8 cellular contexts compared by ENCODE assay signal in the genomic region with DNA sequence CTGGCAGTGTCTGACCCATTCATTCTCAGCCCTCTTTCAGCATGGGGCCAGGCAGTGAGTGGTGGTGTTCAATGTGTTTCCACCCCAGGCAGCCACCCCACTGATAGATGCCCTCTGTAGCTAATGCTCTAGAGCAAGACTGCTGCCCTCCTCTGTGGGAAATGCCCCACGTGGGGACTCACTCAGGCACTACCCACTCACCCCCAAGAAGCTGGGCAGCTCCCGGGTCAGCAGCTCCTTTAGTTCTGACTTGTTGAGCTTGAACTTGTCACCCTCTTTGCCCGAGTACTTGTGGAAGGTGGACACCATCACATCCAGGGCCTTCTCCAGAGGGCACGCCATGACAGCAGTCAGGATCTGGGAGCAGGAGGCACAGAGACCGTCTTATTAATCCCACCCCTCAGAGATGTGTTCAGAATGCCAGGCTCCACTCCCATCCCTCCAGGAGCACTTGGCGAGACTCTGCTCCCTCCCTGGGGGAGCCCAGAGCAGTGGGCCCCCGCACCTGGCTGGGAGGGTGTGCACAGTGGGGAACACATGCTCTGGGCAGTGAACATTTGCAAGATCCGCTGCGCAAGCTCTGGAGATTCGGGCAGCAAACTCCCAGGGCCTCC. TPM values are rescaled to one million over a fixed set of nuclear protein-coding genes. Genes with fewer than 3 reads are reported as not detected.
A peak's percentile ranks its signal among the peaks of the same experiment; 100 is the strongest.
DNase-seq lines count a peak whose midpoint lies in the region; ATAC-seq and TF ChIP-seq lines count a peak whose summit lies in the region.

No MANE protein-coding gene starts in this region.

- ATAC-seq in activated T-helper 17 cell treated with anti-CD3 and anti-CD28 coated beads, Interleukin-2, amount 50 U/mL, for 72 hours (replicated peaks), result no peak
- no peak for ATAC-seq in GM19452 (IDR thresholded peaks at IDR 0.05; ENCODE audit: unreplicated experiment)

- peak overlapping the region; percentile 38 to 51 (median 40) for H3K4me3 ChIP-seq in stomach

- DNase-seq in T-helper 1 cell (no peak), stomach (no peak), DMS53 (lab: John Stamatoyannopoulos, UW) (no peak)
- DNase-seq in central memory CD4-positive, alpha-beta T cell, result no peak

- H3K27ac Mint-ChIP-seq in T-helper 1 cell treated with Interleukin-12 subunit alpha and Interleukin-12 subunit beta and Interleukin-4 antibody, amounts not matched to agents 30 μg/mL and 1 μg/mL, for 36 hours, result peak overlapping the region; percentile 96
- peak overlapping the region; percentile 98 for H3K27ac Mint-ChIP-seq in activated T-helper 17 cell treated with anti-CD3 and anti-CD28 coated beads, Interleukin-2, amount 50 U/mL, for 72 hours

- no peaks in the 10 kb centered on the region for H3K36me3 ChIP-seq in stomach

- peaks cover 62 to 98% (median 81%) of the 10 kb centered on the region in 4 donors for H3K4me1 ChIP-seq in stomach

- H3K27me3 ChIP-seq in layer of hippocampus (ENCODE audit: control insufficient read depth, insufficient read depth, low read length) (no peaks in the 10 kb centered on the region), stomach (no peaks in the 10 kb centered on the region)

- intact Hi-C loops in stomach (cut with DNase I; ENCODE audit: low total_unique reads), result no loop called here

- peak overlapping the region; percentile 93 for H3K4me3 Mint-ChIP-seq in T-helper 1 cell treated with Interleukin-12 subunit alpha and Interleukin-12 subunit beta and Interleukin-4 antibody, amounts not matched to agents 30 μg/mL and 1 μg/mL, for 36 hours
- peak overlapping the region; percentile 98 for H3K4me3 Mint-ChIP-seq in activated T-helper 17 cell treated with anti-CD3 and anti-CD28 coated beads, Interleukin-2, amount 50 U/mL, for 72 hours

- H3K27ac ChIP-seq in layer of hippocampus (ENCODE audit: low read depth, low read length) (peak overlapping the region; percentile 32), stomach (peak overlapping the region; percentile 69 to 88 (median 80))

- TF ChIP-seq EP300 in stomach (IDR thresholded peaks at IDR 0.05), result no peak

- H3K4me1 Mint-ChIP-seq in T-helper 1 cell treated with Interleukin-12 subunit alpha and Interleukin-12 subunit beta and Interleukin-4 antibody, amounts not matched to agents 30 μg/mL and 1 μg/mL, for 36 hours (ENCODE audit: low read depth), result peaks cover 84% of the 10 kb centered on the region
- peaks cover 51% of the 10 kb centered on the region for H3K4me1 Mint-ChIP-seq in activated T-helper 17 cell treated with anti-CD3 and anti-CD28 coated beads, Interleukin-2, amount 50 U/mL, for 72 hours

- TF ChIP-seq POLR2A in stomach (IDR thresholded peaks at IDR 0.05), result no peak

- no peak for TF ChIP-seq CTCF in stomach (IDR thresholded peaks at IDR 0.05)

- H3K27me3 Mint-ChIP-seq in T-helper 1 cell treated with Interleukin-12 subunit alpha and Interleukin-12 subunit beta and Interleukin-4 antibody, amounts not matched to agents 30 μg/mL and 1 μg/mL, for 36 hours (ENCODE audit: low read depth), result no peaks in the 10 kb centered on the region
- no peaks in the 10 kb centered on the region for H3K27me3 Mint-ChIP-seq in activated T-helper 17 cell treated with anti-CD3 and anti-CD28 coated beads, Interleukin-2, amount 50 U/mL, for 72 hours

- 30 to 55% (median 45%) methylated on average over 4 to 10 of the region's 10 CpGs for WGBS in stomach, 5 donors

- H3K9me3 Mint-ChIP-seq in T-helper 1 cell treated with Interleukin-12 subunit alpha and Interleukin-12 subunit beta and Interleukin-4 antibody, amounts not matched to agents 30 μg/mL and 1 μg/mL, for 36 hours, result no peaks in the 10 kb centered on the region
- no peaks in the 10 kb centered on the region for H3K9me3 Mint-ChIP-seq in activated T-helper 17 cell treated with anti-CD3 and anti-CD28 coated beads, Interleukin-2, amount 50 U/mL, for 72 hours

- H3K9me3 ChIP-seq in stomach, result no peaks in the 10 kb centered on the region

- peaks cover 38% of the 10 kb centered on the region for H3K36me3 Mint-ChIP-seq in T-helper 1 cell treated with Interleukin-12 subunit alpha and Interleukin-12 subunit beta and Interleukin-4 antibody, amounts not matched to agents 30 μg/mL and 1 μg/mL, for 36 hours (ENCODE audit: low read depth)
- H3K36me3 Mint-ChIP-seq in activated T-helper 17 cell treated with anti-CD3 and anti-CD28 coated beads, Interleukin-2, amount 50 U/mL, for 72 hours (ENCODE audit: low read depth), result peaks cover 51% of the 10 kb centered on the region

RNA-seq across cellular contexts. Expression of gene S100A4, which starts 1.0 kb away (rescaled TPM):
- 1,000 to 10,000 TPM; 1,035 to 1,445 TPM for total RNA-seq in activated T-helper 17 cell treated with anti-CD3 and anti-CD28 coated beads, Interleukin-2, amount 50 U/mL, for 72 hours
- total RNA-seq in stomach, result 10 to 100 TPM in 4 of 5 donors, 1 to 10 TPM in 1; 9.9 to 53.3 (median 19.4) TPM
- polyA plus RNA-seq in stomach, result 100 to 1,000 TPM; 145 to 541 (median 274) TPM

RNA-seq across cellular contexts. Expression of gene S100A5, which starts 3.8 kb away (rescaled TPM):
- 1 to 10 TPM; 3.2 to 9.6 TPM for total RNA-seq in activated T-helper 17 cell treated with anti-CD3 and anti-CD28 coated beads, Interleukin-2, amount 50 U/mL, for 72 hours
- not detected for total RNA-seq in stomach
- not detected for polyA plus RNA-seq in stomach

RNA-seq across cellular contexts. Expression of gene S100A3, which starts 4.5 kb away (rescaled TPM):
- total RNA-seq in activated T-helper 17 cell treated with anti-CD3 and anti-CD28 coated beads, Interleukin-2, amount 50 U/mL, for 72 hours, result not detected
- total RNA-seq in stomach, result not detected
- 10 to 100 TPM in 1 of 3 donors, 1 to 10 TPM in 2; 2.6 to 15.0 (median 5.4) TPM for polyA plus RNA-seq in stomach

RNA-seq across cellular contexts. Expression of gene S100A6, which starts 8.8 kb away (rescaled TPM):
- 100 to 1,000 TPM; 530 to 753 TPM for total RNA-seq in activated T-helper 17 cell treated with anti-CD3 and anti-CD28 coated beads, Interleukin-2, amount 50 U/mL, for 72 hours
- total RNA-seq in stomach, result 100 to 1,000 TPM; 154 to 680 (median 330) TPM
- polyA plus RNA-seq in stomach, result 1,000 to 10,000 TPM; 1,447 to 2,520 (median 1,620) TPM

RNA-seq across cellular contexts. Expression of gene S100A2, which starts 21.1 kb away (rescaled TPM):
- 10 to 100 TPM; 10.1 to 10.7 TPM for total RNA-seq in activated T-helper 17 cell treated with anti-CD3 and anti-CD28 coated beads, Interleukin-2, amount 50 U/mL, for 72 hours
- total RNA-seq in stomach, result 10 to 100 TPM in 1 of 5 donors, 1 to 10 TPM in 1, not detected in 3; 2.2 to 12.7 TPM
- 1,000 to 10,000 TPM in 1 of 3 donors, 1 to 10 TPM in 2; 4.9 to 1,809 (median 8.3) TPM for polyA plus RNA-seq in stomach

Comparison
In these comparisons a context has a peak if more than half of its experiments do, and no peak if none do; other contexts are left out.
1. RNA of gene S100A4, which starts 1.0 kb away (total RNA-seq): 1,035 to 1,445 TPM in activated T-helper 17 cell treated with anti-CD3 and anti-CD28 coated beads, Interleukin-2, amount 50 U/mL, for 72 hours; 9.9 to 53.3 TPM in stomach; every median in the first group is over 10 times any median in the second.